In genomic region chrX:72368796-72369195, GRCh38 we compare ENCODE assay signal across 26 cellular contexts.
"Had no signal": no experiment of that assay in that cellular context is flagged by ENCODE, and none has a peak within 500 bp of the region (broad histone marks: within the 10 kb centered on the region; RNA-seq: fewer than 3 reads in every experiment).

No MANE protein-coding gene starts in this region.

- H3K27ac ChIP-seq: colonic mucosa, gastrocnemius medialis, heart right ventricle, pancreas, SK-N-MC, spleen, VCaP had no signal

- H3K27me3 Mint-ChIP-seq: activated naive CD4-positive, alpha-beta T cell treated with anti-CD3 and anti-CD28 coated beads, Interleukin-2, amount 10 ng/mL, durations not matched to agents 7 days and 5 days; activated naive CD8-positive, alpha-beta T cell treated with anti-CD3 and anti-CD28 coated beads, Interleukin-2, amount 10 ng/mL, durations not matched to agents 7 days and 5 days; central memory CD8-positive, alpha-beta T cell; naive thymus-derived CD4-positive, alpha-beta T cell had no signal

- H3K4me1 Mint-ChIP-seq: activated naive CD4-positive, alpha-beta T cell treated with anti-CD3 and anti-CD28 coated beads, Interleukin-2, amount 10 ng/mL, durations not matched to agents 7 days and 5 days; activated naive CD8-positive, alpha-beta T cell treated with anti-CD3 and anti-CD28 coated beads, Interleukin-2, amount 10 ng/mL, durations not matched to agents 7 days and 5 days; central memory CD8-positive, alpha-beta T cell; mesothelial cell of epicardium had no signal

- H3K27ac Mint-ChIP-seq: activated naive CD4-positive, alpha-beta T cell treated with anti-CD3 and anti-CD28 coated beads, Interleukin-2, amount 10 ng/mL, durations not matched to agents 7 days and 5 days; activated naive CD8-positive, alpha-beta T cell treated with anti-CD3 and anti-CD28 coated beads, Interleukin-2, amount 10 ng/mL, durations not matched to agents 7 days and 5 days; mesothelial cell of epicardium; T-helper 1 cell treated with Interleukin-12 subunit alpha and Interleukin-12 subunit beta and Interleukin-4 antibody, amounts not matched to agents 30 μg/mL and 1 μg/mL, for 36 hours had no signal

- H3K4me3 ChIP-seq: colonic mucosa, gastrocnemius medialis, heart right ventricle, pancreas, SK-N-MC, spleen had no signal

- H3K27me3 ChIP-seq: colonic mucosa, gastrocnemius medialis, pancreas, spleen had no signal

- ATAC-seq: gastrocnemius medialis; naive thymus-derived CD4-positive, alpha-beta T cell; pancreas had no signal

- H3K4me3 Mint-ChIP-seq: activated naive CD4-positive, alpha-beta T cell treated with anti-CD3 and anti-CD28 coated beads, Interleukin-2, amount 10 ng/mL, durations not matched to agents 7 days and 5 days; activated naive CD8-positive, alpha-beta T cell treated with anti-CD3 and anti-CD28 coated beads, Interleukin-2, amount 10 ng/mL, durations not matched to agents 7 days and 5 days; central memory CD8-positive, alpha-beta T cell; mesothelial cell of epicardium; naive thymus-derived CD4-positive, alpha-beta T cell; neural crest cell; T-helper 1 cell treated with Interleukin-12 subunit alpha and Interleukin-12 subunit beta and Interleukin-4 antibody, amounts not matched to agents 30 μg/mL and 1 μg/mL, for 36 hours had no signal

- H3K36me3 ChIP-seq: colonic mucosa, gastrocnemius medialis, heart right ventricle, pancreas, spleen had no signal

- H3K36me3 Mint-ChIP-seq: activated naive CD4-positive, alpha-beta T cell treated with anti-CD3 and anti-CD28 coated beads, Interleukin-2, amount 10 ng/mL, durations not matched to agents 7 days and 5 days; activated naive CD8-positive, alpha-beta T cell treated with anti-CD3 and anti-CD28 coated beads, Interleukin-2, amount 10 ng/mL, durations not matched to agents 7 days and 5 days had no signal

- H3K9me3 ChIP-seq: colonic mucosa, gastrocnemius medialis, heart right ventricle, pancreas, spleen had no signal

- DNase-seq: activated CD4-positive, alpha-beta T cell treated with anti-CD3 and anti-CD28 coated beads for 4 hours; activated CD4-positive, alpha-beta T cell treated with anti-CD3 and anti-CD28 coated beads, Interleukin-2, amount 50 U/mL, for 4 hours; activated gamma-delta T cell; activated naive CD4-positive, alpha-beta T cell treated with anti-CD3 and anti-CD28 coated beads, Interleukin-2, amount 10 ng/mL, durations not matched to agents 7 days and 5 days; activated naive CD8-positive, alpha-beta T cell treated with anti-CD3 and anti-CD28 coated beads, Interleukin-2, amount 10 ng/mL, durations not matched to agents 7 days and 5 days; activated T-cell treated with anti-CD3 and anti-CD28 coated beads for 4 hours; amygdala; colonic mucosa; effector CD8-positive, alpha-beta T cell; gastrocnemius medialis; mammary epithelial cell; naive thymus-derived CD4-positive, alpha-beta T cell; nucleus accumbens; pancreas; stimulated activated naive CD4-positive, alpha-beta T cell treated with Interleukin-2 at 50 U/mL for 16 hours; SW 1271; T-helper 9 cell; trophoblast cell had no signal

- H3K9me3 Mint-ChIP-seq: activated naive CD4-positive, alpha-beta T cell treated with anti-CD3 and anti-CD28 coated beads, Interleukin-2, amount 10 ng/mL, durations not matched to agents 7 days and 5 days; activated naive CD8-positive, alpha-beta T cell treated with anti-CD3 and anti-CD28 coated beads, Interleukin-2, amount 10 ng/mL, durations not matched to agents 7 days and 5 days; central memory CD8-positive, alpha-beta T cell; T-helper 1 cell treated with Interleukin-12 subunit alpha and Interleukin-12 subunit beta and Interleukin-4 antibody, amounts not matched to agents 30 μg/mL and 1 μg/mL, for 36 hours had no signal

- H3K4me1 ChIP-seq: colonic mucosa, gastrocnemius medialis, heart right ventricle, pancreas, spleen had no signal
